ENCODE assay signal across 23 cellular contexts in genomic region chr12:113116875-113117274, GRCh38. TPM values are rescaled to one million over a fixed set of nuclear protein-coding genes. Genes with fewer than 3 reads are reported as not detected.
A peak's percentile ranks its signal among the peaks of the same experiment; 100 is the strongest.
DNase-seq lines count a peak whose midpoint lies in the region; TF ChIP-seq lines count a peak whose summit lies in the region.
"Had no signal": no experiment of that assay in that cellular context is flagged by ENCODE, and none has a peak within 500 bp of the region (broad histone marks: within the 10 kb centered on the region; RNA-seq: fewer than 3 reads in every experiment).

No MANE protein-coding gene starts in this region.

- no peak for TF ChIP-seq CTCF in OCI-LY7 (conservative IDR thresholded peaks at IDR 0.05; ENCODE audit: low read length)

- intact Hi-C loops in OCI-LY7 (cut with micrococcal nuclease; ENCODE audit: unreplicated experiment): no loop called here

- H2AFZ ChIP-seq in OCI-LY7 (ENCODE audit: low read length) (no peak overlapping the region), neuronal stem cell (ENCODE audit: low read length) (peak overlapping the region; percentile 73)

- no peak overlapping the region for H2BK15ac ChIP-seq in neuronal stem cell (ENCODE audit: low read length)

- no peak overlapping the region for H3K14ac ChIP-seq in neuronal stem cell (ENCODE audit: low read length)

- peaks cover 44% of the 10 kb centered on the region for H3K4me1 ChIP-seq in OCI-LY7 (ENCODE audit: insufficient read depth, low read length, poor library complexity, severe bottlenecking)
- peaks cover 6 to 7% of the 10 kb centered on the region in 2 donors for H3K4me1 ChIP-seq in neuronal stem cell (ENCODE audit: control insufficient read depth in 2 of 2, insufficient read depth in 1 of 2, low read depth in 1 of 2, low read length in 2 of 2)
- H3K4me1 ChIP-seq: body of pancreas, lower lobe of right lung, tibial artery had no signal

- H4K20me1 ChIP-seq in OCI-LY7 (ENCODE audit: insufficient read depth, low read length): no peaks in the 10 kb centered on the region

- H3K27ac ChIP-seq in OCI-LY7 (ENCODE audit: low read depth, low read length, poor library complexity, severe bottlenecking) (peak overlapping the region; percentile 37), neuronal stem cell (replicated peaks; ENCODE audit: low read length) (no peak overlapping the region)
- H3K27ac ChIP-seq: BLaER1 treated with 17β-estradiol and CSF1 and Interleukin-3, amounts not matched to agents 10 nM and 100 nM; body of pancreas; KMS-11; lower lobe of right lung; tibial artery had no signal

- no peak overlapping the region for H4K91ac ChIP-seq in neuronal stem cell (ENCODE audit: low read depth, low read length, poor library complexity)

- CTCF ChIA-PET in OCI-LY7 (lab: Charles Lee; ENCODE audit: unreplicated experiment): no interaction called here

- H2BK5ac ChIP-seq in neuronal stem cell (ENCODE audit: low read length): no peak overlapping the region

- no peak overlapping the region for H3K18ac ChIP-seq in neuronal stem cell (ENCODE audit: low read length)

- no peak overlapping the region for H3K23ac ChIP-seq in neuronal stem cell (ENCODE audit: low read depth, low read length, poor library complexity)

- BruUV-seq in OCI-LY7 (replicated peaks; lab: Mats Ljungman, UMichigan): no TSS peak

- H3K79me2 ChIP-seq in OCI-LY7 (ENCODE audit: insufficient read depth, low read depth, low read length): no peaks in the 10 kb centered on the region

- H3K36me3 ChIP-seq in MG63 (no peaks in the 10 kb centered on the region), OCI-LY7 (ENCODE audit: insufficient read depth, low read length) (peaks cover 91% of the 10 kb centered on the region), neuronal stem cell (replicated peaks in 1 of 2; ENCODE audit: control insufficient read depth in 2 of 2, insufficient read depth in 2 of 2, low read length in 2 of 2) (no peaks in the 10 kb centered on the region)
- H3K36me3 ChIP-seq: lower lobe of right lung, tibial artery had no signal

- H3K4me3 ChIP-seq in MG63 (no peak overlapping the region), OCI-LY7 (ENCODE audit: low read depth, low read length, poor library complexity, severe bottlenecking) (no peak overlapping the region), neuronal stem cell (ENCODE audit: low read length in 2 of 2) (no peak overlapping the region)
- H3K4me3 ChIP-seq: BLaER1 treated with 17β-estradiol and CSF1 and Interleukin-3, amounts not matched to agents 10 nM and 100 nM; body of pancreas; lower lobe of right lung; tibial artery had no signal

- H4K8ac ChIP-seq in neuronal stem cell (ENCODE audit: low read depth, low read length): no peak overlapping the region

- no peak overlapping the region for H2AK5ac ChIP-seq in neuronal stem cell (ENCODE audit: low read depth, low read length)

- no peak overlapping the region for H3K9ac ChIP-seq in neuronal stem cell (ENCODE audit: low read depth, low read length, poor library complexity)
- H3K9ac ChIP-seq: BLaER1 treated with 17β-estradiol and CSF1 and Interleukin-3, amounts not matched to agents 10 nM and 100 nM; KMS-11 had no signal

- H3K27me3 ChIP-seq in MG63: no peaks in the 10 kb centered on the region
- H3K27me3 ChIP-seq in neuronal stem cell (ENCODE audit: control insufficient read depth in 3 of 3, insufficient read depth in 3 of 3, low read depth in 1 of 3, low read length in 3 of 3): peaks cover 0 to 24% (median 0%) of the 10 kb centered on the region in 3 experiments
- H3K27me3 ChIP-seq: BLaER1 treated with 17β-estradiol and CSF1 and Interleukin-3, amounts not matched to agents 10 nM and 100 nM; body of pancreas had no signal

- no peak overlapping the region for H2BK120ac ChIP-seq in neuronal stem cell (ENCODE audit: low read depth, low read length)

- H3K79me1 ChIP-seq in neuronal stem cell (ENCODE audit: low read depth, low read length): no peaks in the 10 kb centered on the region

- WGBS in neuronal stem cell (ENCODE audit: extremely low coverage in 2 of 2, insufficient read length in 2 of 2, insufficient replicate concordance in 1 of 2), 2 donors: no CpG with 5 or more reads among the region's 6 CpGs

- DNase-seq in NCI-H2171 treated with DMSO at 0.1 percent for 48 hours (lab: John Stamatoyannopoulos, UW) (peak; percentile 56), NCI-H2171 (lab: John Stamatoyannopoulos, UW) (no peak), MG63 (peak; percentile 29), OCI-LY7 (ENCODE audit: low spot score) (no peak), neuronal stem cell (ENCODE audit: low spot score) (no peak), CD1c-positive myeloid dendritic cell (ENCODE audit: extremely low spot score) (no peak), GOT3 (lab: John Stamatoyannopoulos, UW) (no peak)
- DNase-seq in activated CD4-positive, alpha-beta T cell treated with anti-CD3 and anti-CD28 coated beads, Interleukin-2, amount 50 U/mL, for 4 hours: no peak
- DNase-seq: activated T-cell treated with anti-CD3 and anti-CD28 coated beads, Interleukin-2, amount 50 U/mL, for 4 hours; body of pancreas; Calu3; HFFc6; islet precursor cell; lower lobe of right lung; NCI-H1930; SIG-M5; tibial artery had no signal

- H2BK12ac ChIP-seq in neuronal stem cell (ENCODE audit: low read length): no peak overlapping the region

- H3K9me2 ChIP-seq in OCI-LY7 (ENCODE audit: insufficient read depth, low read length): no peaks in the 10 kb centered on the region

- H3K4ac ChIP-seq in neuronal stem cell (ENCODE audit: low read length): no peak overlapping the region

- POLR2A ChIA-PET in OCI-LY7 (lab: Charles Lee): no interaction called here

- no peaks in the 10 kb centered on the region for H3K9me3 ChIP-seq in MG63
- H3K9me3 ChIP-seq in OCI-LY7 (ENCODE audit: low read length): no peaks in the 10 kb centered on the region
- H3K9me3 ChIP-seq in neuronal stem cell (replicated peaks in 1 of 2; ENCODE audit: control insufficient read depth in 2 of 2, insufficient read depth in 1 of 2, low read depth in 1 of 2, low read length in 2 of 2): no peaks in the 10 kb centered on the region
- H3K9me3 ChIP-seq: BLaER1 treated with 17β-estradiol and CSF1 and Interleukin-3, amounts not matched to agents 10 nM and 100 nM; body of pancreas; lower lobe of right lung; tibial artery had no signal

- H3K4me2 ChIP-seq in OCI-LY7 (ENCODE audit: low read length) (no peak overlapping the region), neuronal stem cell (ENCODE audit: insufficient read depth, low read length, poor library complexity, severe bottlenecking) (no peak overlapping the region)
- H3K4me2 ChIP-seq: BLaER1 treated with 17β-estradiol and CSF1 and Interleukin-3, amounts not matched to agents 10 nM and 100 nM; KMS-11 had no signal

RNA-seq across cellular contexts. Expression of gene RASAL1, which starts 18.7 kb away (rescaled TPM):
- not detected in 2 replicates for total RNA-seq in MG63 (2014; rRNA removed; shearing (Covaris generic); ENCODE audit: low replicate concordance)
- total RNA-seq in OCI-LY7 (2014; rRNA removed; shearing (Covaris generic)): 69.1 and 89.1 TPM in 2 replicates
- total RNA-seq in OCI-LY7 (2022): 67.5 and 74.4 TPM in 2 replicates
- 0.26 TPM for polyA plus RNA-seq in neuronal stem cell (2013, experiment 1 of 2)
- 0.19 TPM for polyA plus RNA-seq in neuronal stem cell (2013, experiment 2 of 2)
- total RNA-seq: HFFc6; HT1080; T-helper 1 cell treated with Interleukin-12 subunit alpha and Interleukin-12 subunit beta and Interleukin-4 antibody, amounts not matched to agents 30 ng/mL and 1 ng/mL, for 36 hours had no signal
- polyA plus RNA-seq: AG04450 had no signal

RNA-seq across cellular contexts. Expression of gene CFAP73, which starts 32.6 kb away (rescaled TPM):
- not detected in 2 replicates for total RNA-seq in MG63 (2014; rRNA removed; shearing (Covaris generic); ENCODE audit: low replicate concordance)
- total RNA-seq in OCI-LY7 (2014; rRNA removed; shearing (Covaris generic)): 14.0 and 26.9 TPM in 2 replicates
- total RNA-seq in OCI-LY7 (2022): 37.4 and 39.2 TPM in 2 replicates
- 0.22 TPM for polyA plus RNA-seq in neuronal stem cell (2013, experiment 1 of 2)
- 0.19 TPM for polyA plus RNA-seq in neuronal stem cell (2013, experiment 2 of 2)
- total RNA-seq: HT1080 had no signal
- polyA plus RNA-seq: AG04450, neural cell had no signal

Comparison
In these comparisons a context has a peak if more than half of its experiments do, and no peak if none do; other contexts are left out.
1. DNase-seq: peak in NCI-H2171 treated with DMSO at 0.1 percent for 48 hours (single experiment) and MG63 (single experiment); none in NCI-H2171 (single experiment), OCI-LY7 (single experiment), neuronal stem cell (single experiment), activated CD4-positive, alpha-beta T cell treated with anti-CD3 and anti-CD28 coated beads, Interleukin-2, amount 50 U/mL, for 4 hours (0 of 2), CD1c-positive myeloid dendritic cell (single experiment) and GOT3 (single experiment).
2. RNA of gene RASAL1, which starts 18.7 kb away (total RNA-seq): 67.5 to 89.1 TPM in OCI-LY7; not detected in MG63; every median in the first group is over 10 times any median in the second.
3. RNA of gene CFAP73, which starts 32.6 kb away (total RNA-seq): 14.0 to 39.2 TPM in OCI-LY7; not detected in MG63; every median in the first group is over 10 times any median in the second.